In the genomic region with DNA sequence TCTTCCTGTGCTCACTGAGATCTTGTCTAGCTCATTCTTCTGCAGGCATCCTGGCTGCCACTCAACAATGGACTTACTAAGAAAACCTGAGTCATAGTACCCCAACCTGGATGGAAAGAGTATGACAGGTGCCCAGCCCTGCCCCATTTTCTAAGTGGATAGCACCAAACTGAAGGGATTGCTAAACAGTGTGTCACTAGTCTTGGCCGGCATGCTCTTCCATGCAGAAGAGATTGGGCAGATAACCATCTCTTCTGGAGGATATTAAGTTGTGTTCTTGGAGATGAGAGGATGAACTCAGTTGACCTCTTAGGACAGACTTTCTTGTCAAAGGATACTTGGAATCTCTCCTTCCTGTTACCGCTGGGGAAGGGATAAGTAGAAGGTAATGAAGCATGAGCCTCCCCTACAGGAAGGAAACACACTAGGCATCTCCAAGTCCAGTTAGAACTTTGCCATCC, we compare ENCODE assay signal across 27 cellular contexts.
DNase-seq lines count a peak whose midpoint lies in the region; ATAC-seq and TF ChIP-seq lines count a peak whose summit lies in the region.
"Had no signal": no experiment of that assay in that cellular context is flagged by ENCODE, and none has a peak within 500 bp of the region (broad histone marks: within the 10 kb centered on the region; RNA-seq: fewer than 3 reads in every experiment).

No MANE protein-coding gene starts in this region.

- no peak for TF ChIP-seq POLR2A in gastrocnemius medialis (IDR thresholded peaks at IDR 0.05)

- intact Hi-C loops in activated CD4-positive, alpha-beta T cell treated with anti-CD3 and anti-CD28 coated beads for 36 hours (cut with DNase I, micrococcal nuclease), result no loop called here
- intact Hi-C loops in gastrocnemius medialis (cut with DNase I; ENCODE audit: low total_unique reads), result loop anchor here (1.0 to 5.0 kb wide), 2 partner anchors 75 to 253 kb away; no protein-coding TSS in a partner anchor

- H3K36me3 ChIP-seq in RWPE2 (ENCODE audit: low read depth) (no peaks in the 10 kb centered on the region), gastrocnemius medialis (no peaks in the 10 kb centered on the region), H7 (replicated peaks; ENCODE audit: control insufficient read depth, insufficient read depth, low read length) (no peaks in the 10 kb centered on the region)
- H3K36me3 ChIP-seq: BLaER1 treated with 17β-estradiol and CSF1 and Interleukin-3, amounts not matched to agents 10 nM and 100 nM; esophagus muscularis mucosa; left ventricle myocardium inferior; uterus had no signal

- no peak for ATAC-seq in activated CD4-positive, alpha-beta T cell treated with anti-CD3 and anti-CD28 coated beads for 36 hours
- ATAC-seq in RWPE2 (ENCODE audit: low read depth) (peak; percentile 55; the same call in 2 of the 3 replicates), gastrocnemius medialis (peak; percentile 73 to 78), GM18858 (IDR thresholded peaks at IDR 0.05; ENCODE audit: unreplicated experiment) (no peak)
- ATAC-seq: A549 had no signal

- H3K9me3 ChIP-seq in RWPE2 (ENCODE audit: severe bottlenecking), result no peaks in the 10 kb centered on the region
- H3K9me3 ChIP-seq in gastrocnemius medialis, result no peaks in the 10 kb centered on the region
- H3K9me3 ChIP-seq: A549; BLaER1 treated with 17β-estradiol and CSF1 and Interleukin-3, amounts not matched to agents 10 nM and 100 nM; esophagus muscularis mucosa; left ventricle myocardium inferior; uterus had no signal

- H3K4me1 ChIP-seq in RWPE2 (ENCODE audit: insufficient read depth, poor library complexity, severe bottlenecking) (no peaks in the 10 kb centered on the region), gastrocnemius medialis (peaks cover 15 to 25% of the 10 kb centered on the region in 2 donors)
- H3K4me1 ChIP-seq: A549; BLaER1 treated with 17β-estradiol and CSF1 and Interleukin-3, amounts not matched to agents 10 nM and 100 nM; uterus had no signal

- H3K9me3 Mint-ChIP-seq in activated CD4-positive, alpha-beta T cell treated with anti-CD3 and anti-CD28 coated beads for 36 hours (ENCODE audit: low read depth), result no peaks in the 10 kb centered on the region
- H3K9me3 Mint-ChIP-seq: activated naive CD4-positive, alpha-beta T cell treated with anti-CD3 and anti-CD28 coated beads for 36 hours had no signal

- POLR2A ChIA-PET in activated CD4-positive, alpha-beta T cell treated with anti-CD3 and anti-CD28 coated beads for 36 hours (lab: Charles Lee), result no interaction called here

- DNase-seq in activated CD4-positive, alpha-beta T cell treated with anti-CD3 and anti-CD28 coated beads for 36 hours, result peak; percentile 8
- no peak for DNase-seq in activated CD4-positive, alpha-beta T cell treated with anti-CD3 and anti-CD28 coated beads, Interleukin-2, amount 50 U/mL, for 4 hours
- no peak for DNase-seq in RWPE2 (ENCODE audit: low spot score)
- DNase-seq in glomerular visceral epithelial cell (ENCODE audit: extremely low spot score), result peak; percentile 69
- peak; percentile 15 to 34 for DNase-seq in gastrocnemius medialis
- no peak for DNase-seq in H7
- no peak for DNase-seq in germinal center (ENCODE audit: low spot score)
- DNase-seq: activated naive CD4-positive, alpha-beta T cell treated with anti-CD3 and anti-CD28 coated beads for 36 hours; activated T-cell treated with anti-CD3 and anti-CD28 coated beads, Interleukin-2, amount 50 U/mL, for 48 hours; effector CD4-positive, alpha-beta T cell; EL; glutamatergic neuron; IMR-90; left ventricle myocardium inferior; MM.1S; NCI-H1436; NCI-H526; SHP77 treated with DMSO at 0.1 percent for 48 hours; stimulated activated CD4-positive, alpha-beta T cell treated with anti-CD3 and anti-CD28 coated beads, Interleukin-12 subunit alpha, Interleukin-12 subunit beta, amount 100 ng/mL, for 4 hours; stimulated activated CD8-positive, alpha-beta memory T cell treated with anti-CD3 and anti-CD28 coated beads, Interleukin-4, amount 100 ng/mL, for 48 hours; T-helper 2 cell; uterus had no signal

- no peaks in the 10 kb centered on the region for H3K36me3 Mint-ChIP-seq in activated CD4-positive, alpha-beta T cell treated with anti-CD3 and anti-CD28 coated beads for 36 hours (ENCODE audit: low read depth)

- CTCF ChIA-PET in activated CD4-positive, alpha-beta T cell treated with anti-CD3 and anti-CD28 coated beads for 36 hours (lab: Charles Lee), result no interaction called here

- H3K27me3 ChIP-seq in RWPE2 (ENCODE audit: insufficient read depth, poor library complexity, severe bottlenecking) (no peaks in the 10 kb centered on the region), gastrocnemius medialis (no peaks in the 10 kb centered on the region), H7 (ENCODE audit: control insufficient read depth, insufficient read depth, low read length) (no peaks in the 10 kb centered on the region)
- H3K27me3 ChIP-seq: BLaER1 treated with 17β-estradiol and CSF1 and Interleukin-3, amounts not matched to agents 10 nM and 100 nM; esophagus muscularis mucosa; uterus had no signal

- TF ChIP-seq CTCF in RWPE2 (IDR thresholded peaks at IDR 0.05; ENCODE audit: poor library complexity, severe bottlenecking), result no peak
- TF ChIP-seq CTCF in gastrocnemius medialis (IDR thresholded peaks at IDR 0.05 in 4 of 5, conservative IDR thresholded peaks at IDR 0.05 in 1 of 5), result peak; percentile 12 to 50 (median 37)

- no peak overlapping the region for H3K27ac Mint-ChIP-seq in activated CD4-positive, alpha-beta T cell treated with anti-CD3 and anti-CD28 coated beads for 36 hours
- H3K27ac Mint-ChIP-seq: activated naive CD4-positive, alpha-beta T cell treated with anti-CD3 and anti-CD28 coated beads for 36 hours had no signal

- no peak overlapping the region for H3K4me3 Mint-ChIP-seq in activated CD4-positive, alpha-beta T cell treated with anti-CD3 and anti-CD28 coated beads for 36 hours
- H3K4me3 Mint-ChIP-seq: activated naive CD4-positive, alpha-beta T cell treated with anti-CD3 and anti-CD28 coated beads for 36 hours had no signal

- H3K27ac ChIP-seq in RWPE2 (ENCODE audit: poor library complexity, severe bottlenecking) (no peak overlapping the region), gastrocnemius medialis (no peak overlapping the region)
- H3K27ac ChIP-seq: A549; BLaER1 treated with 17β-estradiol and CSF1 and Interleukin-3, amounts not matched to agents 10 nM and 100 nM; esophagus muscularis mucosa; HL-60; left ventricle myocardium inferior; uterus had no signal

- no peak overlapping the region for H3K4me3 ChIP-seq in RWPE2 (ENCODE audit: severe bottlenecking)
- H3K4me3 ChIP-seq in gastrocnemius medialis, result no peak overlapping the region
- no peak overlapping the region for H3K4me3 ChIP-seq in H7 (ENCODE audit: insufficient read depth, low read depth, low read length)
- H3K4me3 ChIP-seq: A549; BLaER1 treated with 17β-estradiol and CSF1 and Interleukin-3, amounts not matched to agents 10 nM and 100 nM; esophagus muscularis mucosa; left ventricle myocardium inferior; uterus had no signal

- in situ Hi-C loops in gastrocnemius medialis (cut with MboI; ENCODE audit: low sequenced_read_pairs in 4 of 4), result no loop called here

- no peaks in the 10 kb centered on the region for H3K27me3 Mint-ChIP-seq in activated CD4-positive, alpha-beta T cell treated with anti-CD3 and anti-CD28 coated beads for 36 hours

- H3K4me1 Mint-ChIP-seq in activated CD4-positive, alpha-beta T cell treated with anti-CD3 and anti-CD28 coated beads for 36 hours, result no peaks in the 10 kb centered on the region

Comparison
In these comparisons a context has a peak if more than half of its experiments do, and no peak if none do; other contexts are left out.
1. DNase-seq: peak in activated CD4-positive, alpha-beta T cell treated with anti-CD3 and anti-CD28 coated beads for 36 hours (single experiment), glomerular visceral epithelial cell (single experiment) and gastrocnemius medialis (2 of 2); none in activated CD4-positive, alpha-beta T cell treated with anti-CD3 and anti-CD28 coated beads, Interleukin-2, amount 50 U/mL, for 4 hours (0 of 2), RWPE2 (single experiment), H7 (single experiment) and germinal center (single experiment).
2. ATAC-seq: peak in RWPE2 (single experiment) and gastrocnemius medialis (2 of 2); none in activated CD4-positive, alpha-beta T cell treated with anti-CD3 and anti-CD28 coated beads for 36 hours (single experiment) and GM18858 (single experiment).